In the genomic region with DNA sequence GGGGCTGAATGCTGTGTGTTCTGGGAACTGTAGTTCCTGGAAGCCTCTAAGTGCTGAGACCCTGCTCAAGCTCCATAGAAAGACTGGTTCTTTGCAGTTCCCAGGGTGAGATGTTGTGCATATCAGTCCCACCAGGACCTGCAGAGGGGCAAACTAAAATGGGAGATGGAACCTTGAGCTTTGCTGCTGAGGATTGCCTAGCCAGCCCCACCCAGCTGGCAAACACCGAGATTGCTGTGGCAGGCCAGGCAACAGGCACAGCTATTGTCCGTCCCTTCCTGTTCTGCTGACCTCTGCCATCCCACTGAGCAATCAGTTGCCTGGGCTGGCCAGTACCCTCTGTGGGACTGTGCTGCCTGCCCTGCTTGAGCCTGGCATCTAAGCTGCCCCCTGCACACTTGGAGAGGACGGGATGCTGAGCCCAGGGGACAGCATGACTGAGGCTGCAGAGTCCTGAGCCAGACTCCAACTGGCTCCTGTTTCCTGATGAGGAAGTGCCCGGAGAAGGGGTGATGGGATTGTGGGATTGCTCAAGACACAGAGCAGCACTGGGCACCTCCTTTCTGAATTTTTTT, we compare ENCODE assay signal across 8 cellular contexts. TPM values are rescaled to one million over a fixed set of nuclear protein-coding genes. Genes with fewer than 3 reads are reported as not detected.
DNase-seq lines count a peak whose midpoint lies in the region; ATAC-seq and TF ChIP-seq lines count a peak whose summit lies in the region.

No MANE protein-coding gene starts in this region.

- H3K36me3 Mint-ChIP-seq in HFFc6 (ENCODE audit: low read depth) = peaks cover 15% of the 10 kb centered on the region
- no peaks in the 10 kb centered on the region for H3K36me3 Mint-ChIP-seq in naive B cell
- peaks cover 0 to 3% of the 10 kb centered on the region in 2 donors for H3K36me3 Mint-ChIP-seq in stimulated activated naive B cell treated with anti-CD40 and anti-IgM and Interleukin-4, amounts not matched to agents 10 μg/mL and 1 μg/mL and 100 μg/mL, for 72 hours

- H3K27me3 Mint-ChIP-seq in HFFc6 (ENCODE audit: insufficient read depth) = no peaks in the 10 kb centered on the region; the same call in 1 of the 2 replicates
- peaks cover 0 to 4% (median 0%) of the 10 kb centered on the region in 3 donors for H3K27me3 Mint-ChIP-seq in naive B cell
- H3K27me3 Mint-ChIP-seq in stimulated activated naive B cell treated with anti-CD40 and anti-IgM and Interleukin-4, amounts not matched to agents 10 μg/mL and 1 μg/mL and 100 μg/mL, for 72 hours = peaks cover 4 to 5% of the 10 kb centered on the region in 2 donors

- no peak for TF ChIP-seq CTCF in HFFc6 (IDR thresholded peaks at IDR 0.05)

- H3K27ac Mint-ChIP-seq in HFFc6 (peak overlapping the region; percentile 49), naive B cell (no peak overlapping the region)
- no peak overlapping the region for H3K27ac Mint-ChIP-seq in stimulated activated naive B cell treated with anti-CD40 and anti-IgM and Interleukin-4, amounts not matched to agents 10 μg/mL and 1 μg/mL and 100 μg/mL, for 72 hours

- H3K4me1 Mint-ChIP-seq in HFFc6 (ENCODE audit: low read depth) = peaks cover 39% of the 10 kb centered on the region
- H3K4me1 Mint-ChIP-seq in naive B cell = peaks cover 8 to 24% (median 15%) of the 10 kb centered on the region in 3 donors
- H3K4me1 Mint-ChIP-seq in stimulated activated naive B cell treated with anti-CD40 and anti-IgM and Interleukin-4, amounts not matched to agents 10 μg/mL and 1 μg/mL and 100 μg/mL, for 72 hours = peaks cover 10 to 11% of the 10 kb centered on the region in 2 donors

- H3K4me3 Mint-ChIP-seq in HFFc6 (no peak overlapping the region; the same call in 1 of the 2 replicates), naive B cell (peak overlapping the region in 6 of 8 donors; percentile 70 to 85 (median 78))
- no peak overlapping the region for H3K4me3 Mint-ChIP-seq in stimulated activated naive B cell treated with anti-CD40 and anti-IgM and Interleukin-4, amounts not matched to agents 10 μg/mL and 1 μg/mL and 100 μg/mL, for 72 hours

- DNase-seq in AG08395 (ENCODE audit: low spot score) (peak; percentile 60), HFFc6 (no peak), naive B cell (no peak), COR-L47 (lab: John Stamatoyannopoulos, UW) (no peak), T-helper 9 cell (no peak)
- no peak for DNase-seq in stimulated activated naive B cell treated with anti-CD40 and anti-IgM and Interleukin-4, amounts not matched to agents 10 μg/mL and 1 μg/mL and 100 μg/mL, for 72 hours

- no peak for ATAC-seq in naive B cell (ENCODE audit: low read depth in 2 of 2)
- ATAC-seq in GM19328 (IDR thresholded peaks at IDR 0.05; ENCODE audit: unreplicated experiment) = no peak
- ATAC-seq in stimulated activated naive B cell treated with anti-CD40 and anti-IgM and Interleukin-4, amounts not matched to agents 10 μg/mL and 1 μg/mL and 100 μg/mL, for 72 hours (replicated peaks) = no peak

- no peaks in the 10 kb centered on the region for H3K9me3 Mint-ChIP-seq in HFFc6
- H3K9me3 Mint-ChIP-seq in naive B cell = no peaks in the 10 kb centered on the region
- H3K9me3 Mint-ChIP-seq in stimulated activated naive B cell treated with anti-CD40 and anti-IgM and Interleukin-4, amounts not matched to agents 10 μg/mL and 1 μg/mL and 100 μg/mL, for 72 hours = no peaks in the 10 kb centered on the region

- peak overlapping the region; percentile 98 for H3K27ac ChIP-seq in cingulate gyrus (ENCODE audit: low read depth, low read length)

RNA-seq across cellular contexts. Expression of a gene that starts 1.5 kb away (rescaled TPM):
- 100 to 1,000 TPM; 169 to 204 (median 181) TPM for total RNA-seq in HFFc6 (2021; fragmentation: NEBNext Ultra II Directional; extraction: Animal tissue kit (Norgen Biotek cat#: 25700))
- 10 to 100 TPM in 1 of 6 donors, 1 to 10 TPM in 5; 6.9 to 10.3 (median 7.5) TPM for polyA plus RNA-seq in naive B cell (ENCODE audit: low read depth in 6 of 6)

RNA-seq across cellular contexts. Expression of a gene that starts 20.8 kb away (rescaled TPM):
- 100 to 1,000 TPM in 3 of 6 experiments, 10 to 100 TPM in 3; 99.2 to 138 (median 103) TPM for total RNA-seq in HFFc6 (2021; fragmentation: NEBNext Ultra II Directional; extraction: Animal tissue kit (Norgen Biotek cat#: 25700))
- 100 to 1,000 TPM in 2 of 6 donors, 10 to 100 TPM in 4; 73.1 to 113 (median 75.9) TPM for polyA plus RNA-seq in naive B cell (ENCODE audit: low read depth in 6 of 6)

RNA-seq across cellular contexts. Expression of a gene that starts 22.3 kb away (rescaled TPM):
- total RNA-seq in HFFc6 (2021; fragmentation: NEBNext Ultra II Directional; extraction: Animal tissue kit (Norgen Biotek cat#: 25700)) = 1 to 10 TPM in 2 of 6 experiments, under 1 TPM in 4; 0.41 to 4.1 (median 0.62) TPM
- polyA plus RNA-seq in naive B cell (ENCODE audit: low read depth in 6 of 6) = not detected

RNA-seq across cellular contexts. Expression of a gene that starts 32.0 kb away (rescaled TPM):
- total RNA-seq in HFFc6 (2021; fragmentation: NEBNext Ultra II Directional; extraction: Animal tissue kit (Norgen Biotek cat#: 25700)) = 100 to 1,000 TPM; 101 to 132 (median 118) TPM
- polyA plus RNA-seq in naive B cell (ENCODE audit: low read depth in 6 of 6) = 100 to 1,000 TPM in 5 of 6 donors, 10 to 100 TPM in 1; 95.6 to 169 (median 116) TPM

Comparison
In these comparisons a context has a peak if more than half of its experiments do, and no peak if none do; other contexts are left out.
1. H3K4me3 Mint-ChIP-seq: peak in naive B cell (6 of 8); none in HFFc6 (single experiment) and stimulated activated naive B cell treated with anti-CD40 and anti-IgM and Interleukin-4, amounts not matched to agents 10 μg/mL and 1 μg/mL and 100 μg/mL, for 72 hours (0 of 2).